1 cellular context compared by ENCODE assay signal in genomic region chr10:72720814-72721665, GRCh38.
A peak's percentile ranks its signal among the peaks of the same experiment; 100 is the strongest.
TF ChIP-seq lines count a peak whose summit lies in the region.

No MANE protein-coding gene starts in this region.

TF ChIP-seq in IMR-90, 13 proteins besides CTCF, POLR2A, EP300 and RAD21:
- TF ChIP-seq CHD1 (IDR thresholded peaks at IDR 0.05; ENCODE audit: low read depth, low read length) (no peak), CEBPB (IDR thresholded peaks at IDR 0.05; ENCODE audit: low read depth, low read length) (peak; percentile 78)
